Comparison of ENCODE assay signal across 16 cellular contexts in genomic region chr1:209688746-209689234, GRCh38. TPM values are rescaled to one million over a fixed set of nuclear protein-coding genes. Genes with fewer than 3 reads are reported as not detected.
DNase-seq lines count a peak whose midpoint lies in the region; ATAC-seq and TF ChIP-seq lines count a peak whose summit lies in the region.
"Had no signal": no experiment of that assay in that cellular context is flagged by ENCODE, and none has a peak within 500 bp of the region (broad histone marks: within the 10 kb centered on the region; RNA-seq: fewer than 3 reads in every experiment).

No MANE protein-coding gene starts in this region.

- TF ChIP-seq CTCF in choroid plexus epithelial cell (conservative IDR thresholded peaks at IDR 0.05; ENCODE audit: low read depth, low read length) (no peak), GM13976 (IDR thresholded peaks at IDR 0.05; ENCODE audit: borderline replicate concordance, control extremely low read depth, extremely low read depth, insufficient read depth, missing control alignments) (no peak)

- H3K9me3 ChIP-seq in BLaER1 treated with 17β-estradiol and CSF1 and Interleukin-3, amounts not matched to agents 10 nM and 100 nM (replicated peaks in 1 of 11) = peaks cover 0 to 7% (median 0%) of the 10 kb centered on the region in 11 experiments; a peak in 1 of 22 replicates
- H3K9me3 ChIP-seq: sigmoid colon had no signal

- peak overlapping the region in 1 of 11 experiments; percentile 71; a peak in 2 of 22 replicates for H3K27ac ChIP-seq in BLaER1 treated with 17β-estradiol and CSF1 and Interleukin-3, amounts not matched to agents 10 nM and 100 nM
- H3K27ac ChIP-seq: sigmoid colon had no signal

- no peaks in the 10 kb centered on the region for H4K20me1 ChIP-seq in BLaER1 treated with 17β-estradiol and CSF1 and Interleukin-3, amounts not matched to agents 10 nM and 100 nM

- H3K4me3 ChIP-seq in BLaER1 treated with 17β-estradiol and CSF1 and Interleukin-3, amounts not matched to agents 10 nM and 100 nM = no peak overlapping the region
- H3K4me3 ChIP-seq in choroid plexus epithelial cell (ENCODE audit: low read depth, low read length) = no peak overlapping the region
- H3K4me3 ChIP-seq: sigmoid colon had no signal

- peaks cover 71 to 93% (median 84%) of the 10 kb centered on the region in 10 experiments for H3K4me1 ChIP-seq in BLaER1 treated with 17β-estradiol and CSF1 and Interleukin-3, amounts not matched to agents 10 nM and 100 nM

- H3K9ac ChIP-seq in BLaER1 treated with 17β-estradiol and CSF1 and Interleukin-3, amounts not matched to agents 10 nM and 100 nM = no peak overlapping the region

- peak overlapping the region; percentile 54 to 97 (median 94); a peak in 21 of 22 replicates for H3K4me2 ChIP-seq in BLaER1 treated with 17β-estradiol and CSF1 and Interleukin-3, amounts not matched to agents 10 nM and 100 nM

- H3K27me3 ChIP-seq in BLaER1 treated with 17β-estradiol and CSF1 and Interleukin-3, amounts not matched to agents 10 nM and 100 nM = no peaks in the 10 kb centered on the region

- peak; percentile 91 for DNase-seq in HT1080 (ENCODE audit: low read depth)
- DNase-seq in choroid plexus epithelial cell (ENCODE audit: low read depth) = peak; percentile 41
- DNase-seq in left lobe of liver (ENCODE audit: low spot score) = no peak
- no peak for DNase-seq in NCI-H2171 treated with DMSO at 0.1 percent for 48 hours (lab: John Stamatoyannopoulos, UW)
- DNase-seq in GM13976 (ENCODE audit: low spot score) = no peak
- no peak for DNase-seq in RPMI8226
- no peak for DNase-seq in NCI-H748 treated with DMSO at 0.1 percent for 48 hours (lab: John Stamatoyannopoulos, UW)
- DNase-seq: activated naive CD4-positive, alpha-beta T cell treated with anti-CD3 and anti-CD28 coated beads, Interleukin-2, amount 10 ng/mL, durations not matched to agents 7 days and 5 days; cortex of kidney; foreskin fibroblast; islet precursor cell; KBM-7; NCI-H1694 treated with DMSO at 0.1 percent for 48 hours; sigmoid colon had no signal

- peaks cover 0 to 4% (median 0%) of the 10 kb centered on the region in 11 experiments; a peak in 1 of 22 replicates for H3K36me3 ChIP-seq in BLaER1 treated with 17β-estradiol and CSF1 and Interleukin-3, amounts not matched to agents 10 nM and 100 nM
- H3K36me3 ChIP-seq: sigmoid colon had no signal

- ATAC-seq in left lobe of liver = peak; percentile 36
- ATAC-seq: natural killer cell treated with Interleukin-12 subunit alpha and Interleukin-12 subunit beta and Interleukin-15 and Interleukin-18, amount 100 ng/mL, for 72 hours had no signal

- in situ Hi-C loops in GM13976 (cut with MboI; ENCODE audit: low sequenced_read_pairs, unreplicated experiment) = no loop called here

RNA-seq across cellular contexts. Expression of gene G0S2, which starts 13.6 kb away (rescaled TPM):
- not detected in 2 replicates for total RNA-seq in HT1080 (2014; rRNA removed; shearing (Covaris generic))
- not detected in 2 replicates for polyA plus RNA-seq in HT1080 (2015; cell fraction: cytosol; rRNA removed)
- polyA plus RNA-seq in HT1080 (2015; cell fraction: nucleus; rRNA removed) = not detected in 2 replicates
- 75.0 TPM for total RNA-seq in left lobe of liver

RNA-seq across cellular contexts. Expression of gene HSD11B1, which starts 15.9 kb away (rescaled TPM):
- 45.4 and 45.9 TPM in 2 replicates for total RNA-seq in HT1080 (2014; rRNA removed; shearing (Covaris generic))
- polyA plus RNA-seq in HT1080 (2015; cell fraction: cytosol; rRNA removed) = 73.4 and 90.8 TPM in 2 replicates
- 85.8 and 97.4 TPM in 2 replicates for polyA plus RNA-seq in HT1080 (2015; cell fraction: nucleus; rRNA removed)
- 479 TPM for total RNA-seq in left lobe of liver

RNA-seq across cellular contexts. Expression of gene LAMB3, which starts 36.6 kb away (rescaled TPM):
- 387 and 423 TPM in 2 replicates for total RNA-seq in HT1080 (2014; rRNA removed; shearing (Covaris generic))
- polyA plus RNA-seq in HT1080 (2015; cell fraction: cytosol; rRNA removed) = 327 and 332 TPM in 2 replicates
- polyA plus RNA-seq in HT1080 (2015; cell fraction: nucleus; rRNA removed) = 1,463 and 1,478 TPM in 2 replicates
- total RNA-seq in left lobe of liver = 7.8 TPM

Comparison
In these comparisons a context has a peak if more than half of its experiments do, and no peak if none do; other contexts are left out.
1. DNase-seq: peak in HT1080 (single experiment) and choroid plexus epithelial cell (single experiment); none in left lobe of liver (single experiment), NCI-H2171 treated with DMSO at 0.1 percent for 48 hours (single experiment), GM13976 (single experiment), RPMI8226 (single experiment) and NCI-H748 treated with DMSO at 0.1 percent for 48 hours (single experiment).
2. RNA of gene G0S2, which starts 13.6 kb away (total RNA-seq): 75.0 TPM in left lobe of liver (single experiment); not detected in HT1080; every median in the first group is over 10 times any median in the second.
3. RNA of gene HSD11B1, which starts 15.9 kb away (total RNA-seq): 479 TPM in left lobe of liver (single experiment); 45.4 to 45.9 TPM in HT1080; every median in the first group is over 10 times any median in the second.
4. RNA of gene LAMB3, which starts 36.6 kb away (total RNA-seq): 387 to 423 TPM in HT1080; 7.8 TPM in left lobe of liver (single experiment); every median in the first group is over 10 times any median in the second.